ENCODE assay signal across 1 cellular context in the genomic region with DNA sequence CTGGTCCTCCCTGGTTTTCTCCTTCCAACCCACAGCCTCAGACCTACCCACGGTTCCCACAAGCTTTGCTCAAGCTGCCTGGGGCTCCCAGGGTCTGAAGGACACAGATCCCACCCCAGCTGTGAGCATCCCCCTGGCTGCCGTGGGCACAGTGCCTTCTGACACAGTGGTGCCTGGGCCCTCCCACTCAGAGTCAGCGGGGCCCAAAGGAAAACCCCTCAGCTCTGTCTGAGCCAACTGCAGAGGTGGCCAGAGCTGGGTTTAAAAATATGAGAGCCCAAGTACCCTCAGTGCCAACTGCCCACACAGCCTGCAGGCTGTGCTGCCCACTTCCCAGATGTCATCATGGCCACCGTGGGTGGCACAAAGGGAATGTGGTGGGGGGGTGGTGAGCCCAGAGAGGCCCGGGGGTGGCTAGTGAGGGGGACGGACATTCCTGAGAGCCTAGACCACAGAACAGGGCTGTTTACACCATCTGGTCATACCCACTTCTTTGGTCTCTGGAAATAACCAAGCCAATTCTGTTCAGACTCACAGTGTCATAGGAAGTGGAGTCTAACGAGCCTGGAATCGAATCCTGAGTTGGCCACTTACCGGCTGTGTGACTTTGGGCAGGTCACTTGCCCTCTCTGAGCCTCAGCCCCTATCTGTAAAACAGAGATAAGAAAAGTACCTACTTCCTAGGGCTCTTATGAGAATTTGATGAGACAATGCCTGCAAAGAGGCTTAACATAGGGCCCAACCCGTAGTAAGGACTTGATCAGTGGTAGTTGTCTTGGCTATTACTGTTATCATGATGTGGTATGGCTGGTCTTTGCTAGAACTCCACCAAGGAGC.
TF ChIP-seq lines count a peak whose summit lies in the region.

No MANE protein-coding gene starts in this region.

TF ChIP-seq in IMR-90, 13 proteins besides CTCF, POLR2A, EP300 and RAD21:
- no peak for TF ChIP-seq SMC3 (IDR thresholded peaks at IDR 0.05; ENCODE audit: low read depth, low read length)
- TF ChIP-seq NFE2L2 (IDR thresholded peaks at IDR 0.05; ENCODE audit: low read depth, low read length): no peak
- TF ChIP-seq, protein P1, sequence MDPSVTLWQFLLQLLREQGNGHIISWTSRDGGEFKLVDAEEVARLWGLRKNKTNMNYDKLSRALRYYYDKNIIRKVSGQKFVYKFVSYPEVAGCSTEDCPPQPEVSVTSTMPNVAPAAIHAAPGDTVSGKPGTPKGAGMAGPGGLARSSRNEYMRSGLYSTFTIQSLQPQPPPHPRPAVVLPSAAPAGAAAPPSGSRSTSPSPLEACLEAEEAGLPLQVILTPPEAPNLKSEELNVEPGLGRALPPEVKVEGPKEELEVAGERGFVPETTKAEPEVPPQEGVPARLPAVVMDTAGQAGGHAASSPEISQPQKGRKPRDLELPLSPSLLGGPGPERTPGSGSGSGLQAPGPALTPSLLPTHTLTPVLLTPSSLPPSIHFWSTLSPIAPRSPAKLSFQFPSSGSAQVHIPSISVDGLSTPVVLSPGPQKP (IDR thresholded peaks at IDR 0.05; ENCODE audit: borderline replicate concordance, low read depth, low read length): no peak
- no peak for TF ChIP-seq FOS (IDR thresholded peaks at IDR 0.05; ENCODE audit: low read depth, low read length)
- TF ChIP-seq BHLHE40 (IDR thresholded peaks at IDR 0.05; ENCODE audit: low read depth, low read length): no peak
- no peak for TF ChIP-seq RFX5 (IDR thresholded peaks at IDR 0.05; ENCODE audit: low read depth, low read length)
- no peak for TF ChIP-seq MAZ (IDR thresholded peaks at IDR 0.05; ENCODE audit: borderline replicate concordance, low read depth, low read length)
- TF ChIP-seq MAFK (IDR thresholded peaks at IDR 0.05; ENCODE audit: low read depth, low read length): no peak
- no peak for TF ChIP-seq CEBPB (IDR thresholded peaks at IDR 0.05; ENCODE audit: low read depth, low read length)
- no peak for TF ChIP-seq CHD1 (IDR thresholded peaks at IDR 0.05; ENCODE audit: low read depth, low read length)
TF ChIP-seq in IMR-90: peak in this region for 0.
